In genomic region chr1:24322636-24323177, GRCh38 we compare ENCODE assay signal across 8 cellular contexts. TPM values are rescaled to one million over a fixed set of nuclear protein-coding genes. Genes with fewer than 3 reads are reported as not detected.
A peak's percentile ranks its signal among the peaks of the same experiment; 100 is the strongest.
DNase-seq lines count a peak whose midpoint lies in the region; ATAC-seq and TF ChIP-seq lines count a peak whose summit lies in the region.

No MANE protein-coding gene starts in this region.

- H3K9me3 ChIP-seq in lower lobe of right lung (no peaks in the 10 kb centered on the region), tibial nerve (no peaks in the 10 kb centered on the region)

- no peaks in the 10 kb centered on the region for H3K36me3 ChIP-seq in lower lobe of right lung
- no peaks in the 10 kb centered on the region for H3K36me3 ChIP-seq in tibial nerve

- ATAC-seq in activated T-cell treated with anti-CD3 and anti-CD28 coated beads, Interleukin-2, amount 50 U/mL, for 72 hours (replicated peaks in 1 of 2), result no peak
- no peak for ATAC-seq in lower lobe of right lung

- TF ChIP-seq CTCF in MCF 10A (IDR thresholded peaks at IDR 0.05; ENCODE audit: unreplicated experiment), result no peak
- TF ChIP-seq CTCF in lower lobe of right lung (IDR thresholded peaks at IDR 0.05), result no peak
- TF ChIP-seq CTCF in tibial nerve (IDR thresholded peaks at IDR 0.05), result no peak

- H3K4me1 Mint-ChIP-seq in activated T-cell treated with anti-CD3 and anti-CD28 coated beads, Interleukin-2, amount 50 U/mL, for 72 hours (ENCODE audit: low read depth), result peaks cover 47% of the 10 kb centered on the region
- peaks cover 56% of the 10 kb centered on the region for H3K4me1 Mint-ChIP-seq in MCF 10A (ENCODE audit: insufficient read depth, unreplicated experiment)

- DNase-seq in activated T-cell treated with anti-CD3 and anti-CD28 coated beads, Interleukin-2, amount 50 U/mL, for 72 hours, result no peak
- no peak for DNase-seq in activated T-cell treated with anti-CD3 and anti-CD28 coated beads for 4 hours
- DNase-seq in MCF 10A (ENCODE audit: unreplicated experiment), result no peak
- no peak for DNase-seq in lower lobe of right lung
- DNase-seq in tibial nerve (ENCODE audit: low spot score in 2 of 2), result no peak
- DNase-seq in caudate nucleus (lab: John Stamatoyannopoulos, UW), result no peak
- no peak for DNase-seq in SHP77 (lab: John Stamatoyannopoulos, UW)
- DNase-seq in HCEC 1CT, result no peak

- peak overlapping the region; percentile 58 for H3K4me3 ChIP-seq in lower lobe of right lung
- peak overlapping the region; percentile 33 to 60 (median 47) for H3K4me3 ChIP-seq in tibial nerve

- H3K4me1 ChIP-seq in lower lobe of right lung, result peaks cover 29% of the 10 kb centered on the region
- peaks cover 0 to 40% (median 16%) of the 10 kb centered on the region in 4 donors for H3K4me1 ChIP-seq in tibial nerve

- H3K4me3 Mint-ChIP-seq in activated T-cell treated with anti-CD3 and anti-CD28 coated beads, Interleukin-2, amount 50 U/mL, for 72 hours, result peak overlapping the region; percentile 93 to 94
- peak overlapping the region; percentile 74 for H3K4me3 Mint-ChIP-seq in MCF 10A (ENCODE audit: unreplicated experiment)

- H3K27me3 ChIP-seq in lower lobe of right lung (ENCODE audit: low read depth), result peaks cover 32% of the 10 kb centered on the region
- peaks cover 0 to 49% of the 10 kb centered on the region in 2 donors for H3K27me3 ChIP-seq in tibial nerve

- H3K9me3 Mint-ChIP-seq in activated T-cell treated with anti-CD3 and anti-CD28 coated beads, Interleukin-2, amount 50 U/mL, for 72 hours, result no peaks in the 10 kb centered on the region
- no peaks in the 10 kb centered on the region for H3K9me3 Mint-ChIP-seq in MCF 10A (ENCODE audit: unreplicated experiment)

- no TSS peak for BruUV-seq in MCF 10A (replicated peaks; lab: Mats Ljungman, UMichigan)

- peak overlapping the region; percentile 22 for H3K27ac ChIP-seq in lower lobe of right lung
- peak overlapping the region in 2 of 4 donors; percentile 68 to 77 for H3K27ac ChIP-seq in tibial nerve
- H3K27ac ChIP-seq in caudate nucleus (ENCODE audit: low read depth, low read length), result no peak overlapping the region

- peaks cover 86% of the 10 kb centered on the region for H3K27me3 Mint-ChIP-seq in activated T-cell treated with anti-CD3 and anti-CD28 coated beads, Interleukin-2, amount 50 U/mL, for 72 hours (ENCODE audit: low read depth)
- no peaks in the 10 kb centered on the region for H3K27me3 Mint-ChIP-seq in MCF 10A (ENCODE audit: insufficient read depth, unreplicated experiment)

- no peak overlapping the region for H3K27ac Mint-ChIP-seq in activated T-cell treated with anti-CD3 and anti-CD28 coated beads, Interleukin-2, amount 50 U/mL, for 72 hours
- peak overlapping the region; percentile 87 for H3K27ac Mint-ChIP-seq in MCF 10A (ENCODE audit: low read depth, unreplicated experiment)

- intact Hi-C loops in MCF 10A (cut with micrococcal nuclease), result loop anchor here (1.0 to 2.0 kb wide), 2 partner anchors 58 to 120 kb away; no protein-coding TSS in a partner anchor
- intact Hi-C loops in lower lobe of right lung (cut with DNase I), result no loop called here

- no peaks in the 10 kb centered on the region for H3K36me3 Mint-ChIP-seq in activated T-cell treated with anti-CD3 and anti-CD28 coated beads, Interleukin-2, amount 50 U/mL, for 72 hours (ENCODE audit: insufficient read depth in 2 of 2)
- H3K36me3 Mint-ChIP-seq in MCF 10A (ENCODE audit: insufficient read depth, unreplicated experiment), result no peaks in the 10 kb centered on the region

- no peak for TF ChIP-seq EP300 in tibial nerve (IDR thresholded peaks at IDR 0.05)

- no peak for TF ChIP-seq POLR2A in tibial nerve (IDR thresholded peaks at IDR 0.05)

- 42 to 47% methylated on average over 13 to 19 of the region's 19 CpGs for WGBS in tibial nerve, 2 donors

- POLR2A ChIA-PET in MCF 10A (lab: Yijun Ruan, JAX), result interaction anchor here (0.6 to 12.4 kb wide), 29 partner anchors 9 to 317 kb away, joined by 3 to 400 read pairs (median 6); partner anchors contain the start of genes NIPAL3 and STPG1

- CTCF ChIA-PET in MCF 10A (lab: Yijun Ruan, JAX), result interaction anchor here (0.9 to 7.7 kb wide), 8 partner anchors 28 to 168 kb away, joined by 3 to 77 read pairs (median 4); no protein-coding TSS in a partner anchor

RNA-seq across cellular contexts. Expression of gene GRHL3, which starts 3.5 kb away (rescaled TPM):
- total RNA-seq in activated T-cell treated with anti-CD3 and anti-CD28 coated beads, Interleukin-2, amount 50 U/mL, for 72 hours, result 1 to 10 TPM in 1 of 2 donors, under 1 TPM in 1; 0.28 to 2.0 TPM
- total RNA-seq in MCF 10A (2022), result 4.7 and 8.9 TPM in 2 replicates
- total RNA-seq in lower lobe of right lung, result 0.80 TPM
- total RNA-seq in tibial nerve, result not detected
